Comparison of ENCODE assay signal across 16 cellular contexts in genomic region chr1:67708606-67709005, GRCh38. TPM values are rescaled to one million over a fixed set of nuclear protein-coding genes. Genes with fewer than 3 reads are reported as not detected.
DNase-seq lines count a peak whose midpoint lies in the region; ATAC-seq and TF ChIP-seq lines count a peak whose summit lies in the region.
"Had no signal": no experiment of that assay in that cellular context is flagged by ENCODE, and none has a peak within 500 bp of the region (broad histone marks: within the 10 kb centered on the region; RNA-seq: fewer than 3 reads in every experiment).

No MANE protein-coding gene starts in this region.

- no peaks in the 10 kb centered on the region for H3K36me3 Mint-ChIP-seq in T-helper 17 cell (ENCODE audit: low read depth)
- H3K36me3 Mint-ChIP-seq: activated naive CD8-positive, alpha-beta T cell treated with anti-CD3 and anti-CD28 coated beads, Interleukin-2, amount 10 ng/mL, durations not matched to agents 7 days and 5 days; CD8-positive, alpha-beta memory T cell had no signal

- peaks cover 0 to 28% (median 0%) of the 10 kb centered on the region in 3 donors for H3K36me3 ChIP-seq in Peyer's patch

- no peak overlapping the region for H3K4me3 ChIP-seq in Peyer's patch
- H3K4me3 ChIP-seq: dorsolateral prefrontal cortex, right atrium auricular region had no signal

- no peak for TF ChIP-seq CTCF in Peyer's patch (IDR thresholded peaks at IDR 0.05)

- peaks cover 21% of the 10 kb centered on the region for H3K27me3 Mint-ChIP-seq in T-helper 17 cell

- no peak for TF ChIP-seq POLR2A in Peyer's patch (IDR thresholded peaks at IDR 0.05)

- H3K4me1 Mint-ChIP-seq in T-helper 17 cell = peaks cover 5% of the 10 kb centered on the region
- H3K4me1 Mint-ChIP-seq: CD8-positive, alpha-beta memory T cell had no signal

- peaks cover 0 to 51% (median 6%) of the 10 kb centered on the region in 4 donors for H3K4me1 ChIP-seq in Peyer's patch

- ATAC-seq in HG02840 (IDR thresholded peaks at IDR 0.05; ENCODE audit: low FRiP score, unreplicated experiment) (no peak), GM18907 (IDR thresholded peaks at IDR 0.05; ENCODE audit: unreplicated experiment) (no peak), T-helper 17 cell (no peak)

- peak; percentile 98 for DNase-seq in DMS53 (lab: John Stamatoyannopoulos, UW)
- DNase-seq in Peyer's patch = peak in 2 of 3 donors; percentile 80 to 83
- no peak for DNase-seq in epithelial cell of prostate (ENCODE audit: low read depth, low spot score)
- DNase-seq in renal cortical epithelial cell (ENCODE audit: low read depth) = peak; percentile 40
- DNase-seq in T-helper 17 cell = no peak
- DNase-seq in NCI-H128 (lab: John Stamatoyannopoulos, UW; ENCODE audit: unreplicated experiment) = no peak
- DNase-seq: activated naive CD8-positive, alpha-beta T cell treated with anti-CD3 and anti-CD28 coated beads, Interleukin-2, amount 10 ng/mL, durations not matched to agents 7 days and 5 days; CD8-positive, alpha-beta memory T cell; dorsolateral prefrontal cortex; MV-4-11; NCI-H526 treated with DMSO at 0.1 percent for 48 hours; stimulated activated CD4-positive, alpha-beta T cell treated with anti-CD3 and anti-CD28 coated beads, Interleukin-1b, Interleukin-23, amount 100 ng/mL, for 48 hours had no signal

- H3K27ac ChIP-seq in Peyer's patch = peak overlapping the region in 1 of 4 donors; percentile 71
- H3K27ac ChIP-seq in epithelial cell of prostate = peak overlapping the region; percentile 16
- H3K27ac ChIP-seq: dorsolateral prefrontal cortex had no signal

- H3K9me3 ChIP-seq in Peyer's patch (no peaks in the 10 kb centered on the region), T-helper 17 cell (ENCODE audit: control insufficient read depth, low read length, poor library complexity, severe bottlenecking) (no peaks in the 10 kb centered on the region)
- H3K9me3 ChIP-seq: right atrium auricular region had no signal

- H3K27ac Mint-ChIP-seq in T-helper 17 cell = no peak overlapping the region
- H3K27ac Mint-ChIP-seq: activated naive CD8-positive, alpha-beta T cell treated with anti-CD3 and anti-CD28 coated beads, Interleukin-2, amount 10 ng/mL, durations not matched to agents 7 days and 5 days; activated T-helper 1 cell treated with anti-CD3 and anti-CD28 coated beads, Interleukin-12 subunit alpha, Interleukin-12 subunit beta, Interleukin-2, Interleukin-4 antibody, amounts not matched to agents 30 ng/mL and 10 ng/mL and 1 ng/mL, durations not matched to agents 14 hours and 24 hours and 36 hours had no signal

- no peaks in the 10 kb centered on the region for H3K27me3 ChIP-seq in Peyer's patch
- H3K27me3 ChIP-seq: dorsolateral prefrontal cortex, right atrium auricular region had no signal

- H3K4me3 Mint-ChIP-seq in T-helper 17 cell = no peak overlapping the region
- H3K4me3 Mint-ChIP-seq: activated naive CD8-positive, alpha-beta T cell treated with anti-CD3 and anti-CD28 coated beads, Interleukin-2, amount 10 ng/mL, durations not matched to agents 7 days and 5 days; activated T-helper 1 cell treated with anti-CD3 and anti-CD28 coated beads, Interleukin-12 subunit alpha, Interleukin-12 subunit beta, Interleukin-2, Interleukin-4 antibody, amounts not matched to agents 30 ng/mL and 10 ng/mL and 1 ng/mL, durations not matched to agents 14 hours and 24 hours and 36 hours; CD8-positive, alpha-beta memory T cell had no signal

RNA-seq across cellular contexts. Expression of gene GADD45A, which starts 23.6 kb away (rescaled TPM):
- total RNA-seq in Peyer's patch = 10 to 100 TPM; 22.3 to 73.7 (median 55.1) TPM
- 47.8 and 53.8 TPM in 2 replicates for total RNA-seq in renal cortical epithelial cell
- total RNA-seq in T-helper 17 cell = 10 to 100 TPM; 25.4 to 65.6 TPM

Comparison
In these comparisons a context has a peak if more than half of its experiments do, and no peak if none do; other contexts are left out.
1. DNase-seq: peak in DMS53 (single experiment), Peyer's patch (2 of 3) and renal cortical epithelial cell (single experiment); none in epithelial cell of prostate (single experiment), T-helper 17 cell (0 of 3) and NCI-H128 (single experiment).